ENCODE assay signal across 15 cellular contexts in genomic region chr1:200445213-200445612, GRCh38. TPM values are rescaled to one million over a fixed set of nuclear protein-coding genes. Genes with fewer than 3 reads are reported as not detected.
DNase-seq lines count a peak whose midpoint lies in the region; ATAC-seq and TF ChIP-seq lines count a peak whose summit lies in the region.
"Had no signal": no experiment of that assay in that cellular context is flagged by ENCODE, and none has a peak within 500 bp of the region (broad histone marks: within the 10 kb centered on the region; RNA-seq: fewer than 3 reads in every experiment).

No MANE protein-coding gene starts in this region.

- POLR2A ChIA-PET in activated CD8-positive, alpha-beta T cell treated with anti-CD3 and anti-CD28 coated beads for 36 hours (lab: Charles Lee), result no interaction called here
- POLR2A ChIA-PET in activated CD8-positive, alpha-beta T cell treated with anti-CD3 and anti-CD28 coated beads, Interleukin-2, amount 10 ng/mL, durations not matched to agents 7 days and 5 days (lab: Charles Lee), result no interaction called here

- intact Hi-C loops in activated CD8-positive, alpha-beta T cell treated with anti-CD3 and anti-CD28 coated beads for 36 hours (cut with micrococcal nuclease), result no loop called here
- intact Hi-C loops in activated T-helper 1 cell treated with anti-CD3 and anti-CD28 coated beads, Interleukin-12 subunit alpha, Interleukin-12 subunit beta, Interleukin-2, Interleukin-4 antibody, amounts not matched to agents 30 ng/mL and 10 ng/mL and 1 ng/mL, durations not matched to agents 14 hours and 24 hours and 36 hours (cut with micrococcal nuclease), result loop anchor here (1.0 to 2.0 kb wide), 3 partner anchors 64 to 503 kb away; no protein-coding TSS in a partner anchor

- TF ChIP-seq CTCF in activated CD8-positive, alpha-beta T cell treated with anti-CD3 and anti-CD28 coated beads for 36 hours (IDR thresholded peaks at IDR 0.05), result no peak

- CTCF ChIA-PET in activated CD8-positive, alpha-beta T cell treated with anti-CD3 and anti-CD28 coated beads for 36 hours (lab: Charles Lee), result no interaction called here
- CTCF ChIA-PET in activated CD8-positive, alpha-beta T cell treated with anti-CD3 and anti-CD28 coated beads, Interleukin-2, amount 10 ng/mL, durations not matched to agents 7 days and 5 days (lab: Charles Lee), result no interaction called here

- H3K27ac Mint-ChIP-seq in activated CD8-positive, alpha-beta T cell treated with anti-CD3 and anti-CD28 coated beads for 36 hours, result peak overlapping the region; percentile 3
- H3K27ac Mint-ChIP-seq in activated CD8-positive, alpha-beta T cell treated with anti-CD3 and anti-CD28 coated beads, Interleukin-2, amount 10 ng/mL, durations not matched to agents 7 days and 5 days, result no peak overlapping the region
- peak overlapping the region; percentile 68 for H3K27ac Mint-ChIP-seq in activated T-helper 1 cell treated with anti-CD3 and anti-CD28 coated beads, Interleukin-12 subunit alpha, Interleukin-12 subunit beta, Interleukin-2, Interleukin-4 antibody, amounts not matched to agents 30 ng/mL and 10 ng/mL and 1 ng/mL, durations not matched to agents 14 hours and 24 hours and 36 hours

- peaks cover 2% of the 10 kb centered on the region for H3K36me3 Mint-ChIP-seq in activated CD8-positive, alpha-beta T cell treated with anti-CD3 and anti-CD28 coated beads for 36 hours (ENCODE audit: low read depth)
- H3K36me3 Mint-ChIP-seq in activated CD8-positive, alpha-beta T cell treated with anti-CD3 and anti-CD28 coated beads, Interleukin-2, amount 10 ng/mL, durations not matched to agents 7 days and 5 days (ENCODE audit: low read depth), result no peaks in the 10 kb centered on the region
- peaks cover 5% of the 10 kb centered on the region for H3K36me3 Mint-ChIP-seq in activated T-helper 1 cell treated with anti-CD3 and anti-CD28 coated beads, Interleukin-12 subunit alpha, Interleukin-12 subunit beta, Interleukin-2, Interleukin-4 antibody, amounts not matched to agents 30 ng/mL and 10 ng/mL and 1 ng/mL, durations not matched to agents 14 hours and 24 hours and 36 hours (ENCODE audit: low read depth)

- peak; percentile 34 for DNase-seq in activated CD8-positive, alpha-beta T cell treated with anti-CD3 and anti-CD28 coated beads for 36 hours
- no peak for DNase-seq in activated CD8-positive, alpha-beta T cell treated with anti-CD3 and anti-CD28 coated beads, Interleukin-2, amount 10 ng/mL, durations not matched to agents 7 days and 5 days
- DNase-seq in HCEC 1CT, result peak; percentile 79
- DNase-seq in activated T-helper 1 cell treated with anti-CD3 and anti-CD28 coated beads, Interleukin-12 subunit alpha, Interleukin-12 subunit beta, Interleukin-2, Interleukin-4 antibody, amounts not matched to agents 30 ng/mL and 10 ng/mL and 1 ng/mL, durations not matched to agents 14 hours and 24 hours and 36 hours (ENCODE audit: low spot score), result no peak
- DNase-seq in iris pigment epithelial cell (ENCODE audit: low read depth), result peak; percentile 68
- no peak for DNase-seq in NCI-H146 treated with DMSO at 0.1 percent for 48 hours (lab: John Stamatoyannopoulos, UW; ENCODE audit: unreplicated experiment)
- DNase-seq in NCI-H748 treated with DMSO at 0.1 percent for 48 hours (lab: John Stamatoyannopoulos, UW), result no peak
- no peak for DNase-seq in stimulated activated CD8-positive, alpha-beta memory T cell treated with anti-CD3 and anti-CD28 coated beads, Interleukin-4, amount 100 ng/mL, for 48 hours
- DNase-seq: aorta, foreskin melanocyte, GOT3, Karpas-422, NCI-H2081, SIG-M5, small intestine had no signal

- H3K9me3 Mint-ChIP-seq in activated CD8-positive, alpha-beta T cell treated with anti-CD3 and anti-CD28 coated beads for 36 hours, result no peaks in the 10 kb centered on the region
- H3K9me3 Mint-ChIP-seq in activated CD8-positive, alpha-beta T cell treated with anti-CD3 and anti-CD28 coated beads, Interleukin-2, amount 10 ng/mL, durations not matched to agents 7 days and 5 days (ENCODE audit: insufficient read depth), result no peaks in the 10 kb centered on the region
- H3K9me3 Mint-ChIP-seq in activated T-helper 1 cell treated with anti-CD3 and anti-CD28 coated beads, Interleukin-12 subunit alpha, Interleukin-12 subunit beta, Interleukin-2, Interleukin-4 antibody, amounts not matched to agents 30 ng/mL and 10 ng/mL and 1 ng/mL, durations not matched to agents 14 hours and 24 hours and 36 hours, result peaks cover 19% of the 10 kb centered on the region

- ATAC-seq in activated CD8-positive, alpha-beta T cell treated with anti-CD3 and anti-CD28 coated beads for 36 hours, result peak; percentile 45
- no peak for ATAC-seq in activated CD8-positive, alpha-beta T cell treated with anti-CD3 and anti-CD28 coated beads, Interleukin-2, amount 10 ng/mL, durations not matched to agents 7 days and 5 days

- no peak overlapping the region for H3K4me3 Mint-ChIP-seq in activated CD8-positive, alpha-beta T cell treated with anti-CD3 and anti-CD28 coated beads for 36 hours
- H3K4me3 Mint-ChIP-seq in activated CD8-positive, alpha-beta T cell treated with anti-CD3 and anti-CD28 coated beads, Interleukin-2, amount 10 ng/mL, durations not matched to agents 7 days and 5 days, result no peak overlapping the region
- H3K4me3 Mint-ChIP-seq in activated T-helper 1 cell treated with anti-CD3 and anti-CD28 coated beads, Interleukin-12 subunit alpha, Interleukin-12 subunit beta, Interleukin-2, Interleukin-4 antibody, amounts not matched to agents 30 ng/mL and 10 ng/mL and 1 ng/mL, durations not matched to agents 14 hours and 24 hours and 36 hours, result no peak overlapping the region

- H3K27me3 Mint-ChIP-seq in activated CD8-positive, alpha-beta T cell treated with anti-CD3 and anti-CD28 coated beads for 36 hours, result no peaks in the 10 kb centered on the region
- H3K27me3 Mint-ChIP-seq in activated CD8-positive, alpha-beta T cell treated with anti-CD3 and anti-CD28 coated beads, Interleukin-2, amount 10 ng/mL, durations not matched to agents 7 days and 5 days (ENCODE audit: low read depth), result no peaks in the 10 kb centered on the region
- no peaks in the 10 kb centered on the region for H3K27me3 Mint-ChIP-seq in activated T-helper 1 cell treated with anti-CD3 and anti-CD28 coated beads, Interleukin-12 subunit alpha, Interleukin-12 subunit beta, Interleukin-2, Interleukin-4 antibody, amounts not matched to agents 30 ng/mL and 10 ng/mL and 1 ng/mL, durations not matched to agents 14 hours and 24 hours and 36 hours (ENCODE audit: insufficient read depth)

- peaks cover 34% of the 10 kb centered on the region for H3K4me1 Mint-ChIP-seq in activated CD8-positive, alpha-beta T cell treated with anti-CD3 and anti-CD28 coated beads for 36 hours (ENCODE audit: low read depth)
- H3K4me1 Mint-ChIP-seq in activated CD8-positive, alpha-beta T cell treated with anti-CD3 and anti-CD28 coated beads, Interleukin-2, amount 10 ng/mL, durations not matched to agents 7 days and 5 days (ENCODE audit: low read depth), result peaks cover 7% of the 10 kb centered on the region
- peaks cover 54% of the 10 kb centered on the region for H3K4me1 Mint-ChIP-seq in activated T-helper 1 cell treated with anti-CD3 and anti-CD28 coated beads, Interleukin-12 subunit alpha, Interleukin-12 subunit beta, Interleukin-2, Interleukin-4 antibody, amounts not matched to agents 30 ng/mL and 10 ng/mL and 1 ng/mL, durations not matched to agents 14 hours and 24 hours and 36 hours (ENCODE audit: low read depth)

RNA-seq across cellular contexts. Expression of gene ZNF281, which starts 35.4 kb away (rescaled TPM):
- total RNA-seq in activated CD8-positive, alpha-beta T cell treated with anti-CD3 and anti-CD28 coated beads for 36 hours, result 10 to 100 TPM; 12.0 to 12.2 TPM
- 10 to 100 TPM; 13.5 to 14.3 TPM for total RNA-seq in activated CD8-positive, alpha-beta T cell treated with anti-CD3 and anti-CD28 coated beads, Interleukin-2, amount 10 ng/mL, durations not matched to agents 7 days and 5 days
- 23.5 and 24.1 TPM in 2 replicates for total RNA-seq in activated T-helper 1 cell treated with anti-CD3 and anti-CD28 coated beads, Interleukin-12 subunit alpha, Interleukin-12 subunit beta, Interleukin-2, Interleukin-4 antibody, amounts not matched to agents 30 ng/mL and 10 ng/mL and 1 ng/mL, durations not matched to agents 14 hours and 24 hours and 36 hours

Comparison
In these comparisons a context has a peak if more than half of its experiments do, and no peak if none do; other contexts are left out.
1. DNase-seq: peak in activated CD8-positive, alpha-beta T cell treated with anti-CD3 and anti-CD28 coated beads for 36 hours (single experiment), HCEC 1CT (single experiment) and iris pigment epithelial cell (single experiment); none in activated CD8-positive, alpha-beta T cell treated with anti-CD3 and anti-CD28 coated beads, Interleukin-2, amount 10 ng/mL, durations not matched to agents 7 days and 5 days (single experiment), activated T-helper 1 cell treated with anti-CD3 and anti-CD28 coated beads, Interleukin-12 subunit alpha, Interleukin-12 subunit beta, Interleukin-2, Interleukin-4 antibody, amounts not matched to agents 30 ng/mL and 10 ng/mL and 1 ng/mL, durations not matched to agents 14 hours and 24 hours and 36 hours (single experiment), NCI-H146 treated with DMSO at 0.1 percent for 48 hours (single experiment), NCI-H748 treated with DMSO at 0.1 percent for 48 hours (single experiment) and stimulated activated CD8-positive, alpha-beta memory T cell treated with anti-CD3 and anti-CD28 coated beads, Interleukin-4, amount 100 ng/mL, for 48 hours (single experiment).